ENCODE assay signal across 11 cellular contexts in the genomic region with DNA sequence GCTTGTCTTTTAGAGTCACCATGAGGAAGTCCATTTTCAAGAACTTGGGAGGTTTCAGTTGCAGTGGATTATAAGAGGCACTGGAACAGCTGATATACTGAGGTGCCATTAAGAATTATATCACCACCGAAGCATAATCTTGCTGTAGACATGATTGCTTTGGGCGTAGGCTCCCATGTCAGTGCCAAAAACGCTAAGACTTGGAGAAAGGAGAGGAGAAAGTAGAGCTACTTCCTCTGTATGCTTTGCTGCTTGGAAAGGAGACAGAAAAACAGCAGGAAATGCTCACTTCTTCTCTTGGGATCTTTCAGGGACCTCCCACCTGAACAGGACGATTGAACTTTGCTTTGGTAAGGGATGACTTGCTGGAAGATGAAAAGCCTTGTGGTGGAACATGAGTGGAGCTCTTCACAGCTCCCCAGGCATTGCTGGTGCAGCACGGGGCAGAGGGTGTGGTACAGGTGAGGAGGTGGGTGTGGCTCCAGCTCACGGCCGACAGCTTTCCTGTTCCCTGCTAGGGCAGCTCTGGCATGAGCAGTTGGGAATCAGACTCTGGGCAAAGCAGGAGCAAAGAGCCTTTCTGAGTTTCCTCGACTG.
DNase-seq lines count a peak whose midpoint lies in the region; ATAC-seq and TF ChIP-seq lines count a peak whose summit lies in the region.
"Had no signal": no experiment of that assay in that cellular context is flagged by ENCODE, and none has a peak within 500 bp of the region (broad histone marks: within the 10 kb centered on the region; RNA-seq: fewer than 3 reads in every experiment).

No MANE protein-coding gene starts in this region.

- no peak for TF ChIP-seq CTCF in retinal pigment epithelial cell (conservative IDR thresholded peaks at IDR 0.05; ENCODE audit: low read depth, low read length)

- peak overlapping the region; percentile 22 for H3K4me3 ChIP-seq in retinal pigment epithelial cell (ENCODE audit: low read length)
- H3K4me3 ChIP-seq: ovary had no signal

- TF ChIP-seq POLR2A in GM18505 (IDR thresholded peaks at IDR 0.05; ENCODE audit: borderline replicate concordance, extremely low read depth, insufficient read depth, insufficient read length) = no peak

- DNase-seq in DMS153 treated with DMSO at 0.1 percent for 48 hours (lab: John Stamatoyannopoulos, UW; ENCODE audit: unreplicated experiment) (peak; percentile 22), NCI-H510A treated with DMSO at 0.1 percent for 48 hours (lab: John Stamatoyannopoulos, UW) (peak; percentile 55), fibroblast of gingiva (ENCODE audit: low read depth) (peak; percentile 26), retinal pigment epithelial cell (ENCODE audit: low read depth) (peak; percentile 86), islet precursor cell (no peak), COR-L47 (lab: John Stamatoyannopoulos, UW) (no peak)
- DNase-seq: activated CD8-positive, alpha-beta T cell treated with anti-CD3 and anti-CD28 coated beads for 36 hours; effector memory CD8-positive, alpha-beta T cell; ovary had no signal

- ATAC-seq in GM18505 (IDR thresholded peaks at IDR 0.05; ENCODE audit: unreplicated experiment) (no peak), HG03175 (IDR thresholded peaks at IDR 0.05; ENCODE audit: unreplicated experiment) (no peak)
- ATAC-seq: activated CD8-positive, alpha-beta T cell treated with anti-CD3 and anti-CD28 coated beads for 36 hours; effector memory CD8-positive, alpha-beta T cell had no signal

Comparison
In these comparisons a context has a peak if more than half of its experiments do, and no peak if none do; other contexts are left out.
1. DNase-seq: peak in DMS153 treated with DMSO at 0.1 percent for 48 hours (single experiment), NCI-H510A treated with DMSO at 0.1 percent for 48 hours (single experiment), fibroblast of gingiva (single experiment) and retinal pigment epithelial cell (single experiment); none in islet precursor cell (single experiment) and COR-L47 (single experiment).